In the genomic region with DNA sequence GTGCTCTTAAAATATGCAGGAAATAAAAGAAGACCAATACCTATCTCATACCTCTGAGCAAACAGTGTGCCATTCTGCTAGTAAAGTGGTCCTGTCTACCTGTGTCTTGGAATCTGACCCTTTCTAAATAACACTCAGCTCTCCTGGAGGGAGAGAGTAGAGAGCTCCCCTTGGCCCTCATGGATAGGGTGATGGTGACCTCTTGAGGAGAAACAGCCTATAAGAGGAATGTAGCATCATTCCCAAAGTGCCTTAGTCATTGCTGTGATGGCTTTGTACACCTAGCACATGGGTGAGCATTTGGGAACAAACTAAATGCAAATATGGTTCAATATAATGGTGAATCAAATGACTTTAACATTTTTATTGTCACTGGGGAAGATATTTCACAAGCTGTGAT, we compare ENCODE assay signal across 18 cellular contexts. TPM values are rescaled to one million over a fixed set of nuclear protein-coding genes. Genes with fewer than 3 reads are reported as not detected.
DNase-seq lines count a peak whose midpoint lies in the region; ATAC-seq, FAIRE-seq and TF ChIP-seq lines count a peak whose summit lies in the region.
"Had no signal": no experiment of that assay in that cellular context is flagged by ENCODE, and none has a peak within 500 bp of the region (broad histone marks: within the 10 kb centered on the region; RNA-seq: fewer than 3 reads in every experiment).

No MANE protein-coding gene starts in this region.

- peak; percentile 73 for TF ChIP-seq CTCF in endodermal cell (conservative IDR thresholded peaks at IDR 0.05)
- no peak for TF ChIP-seq CTCF in pancreas (IDR thresholded peaks at IDR 0.05)

- no peak overlapping the region for H3K4me3 Mint-ChIP-seq in endodermal cell

- no peaks in the 10 kb centered on the region for H3K36me3 Mint-ChIP-seq in endodermal cell (ENCODE audit: low read depth)

- FAIRE-seq in pancreas (lab: Jason Lieb, UNC), result no peak
- FAIRE-seq: G401.6 had no signal

- no peaks in the 10 kb centered on the region for H3K36me3 ChIP-seq in endodermal cell (ENCODE audit: control insufficient read depth, insufficient read depth, low read length)
- H3K36me3 ChIP-seq in pancreas, result no peaks in the 10 kb centered on the region
- H3K36me3 ChIP-seq: heart right ventricle, upper lobe of left lung had no signal

- intact Hi-C loops in pancreas (cut with DNase I), result no loop called here

- H3K27me3 Mint-ChIP-seq in endodermal cell (ENCODE audit: insufficient read depth), result peaks cover 2% of the 10 kb centered on the region

- H3K4me1 Mint-ChIP-seq in endodermal cell, result peaks cover 14% of the 10 kb centered on the region

- H3K4me1 ChIP-seq in endodermal cell (ENCODE audit: control insufficient read depth, insufficient read depth, low read length), result no peaks in the 10 kb centered on the region
- H3K4me1 ChIP-seq in pancreas, result no peaks in the 10 kb centered on the region
- H3K4me1 ChIP-seq: heart right ventricle, parathyroid adenoma, upper lobe of left lung had no signal

- H3K27me3 ChIP-seq in endodermal cell (ENCODE audit: control insufficient read depth, insufficient read depth, low read length, poor library complexity, severe bottlenecking), result no peaks in the 10 kb centered on the region
- no peaks in the 10 kb centered on the region for H3K27me3 ChIP-seq in pancreas
- H3K27me3 ChIP-seq: heart right ventricle, upper lobe of left lung had no signal

- H3K27ac ChIP-seq in endodermal cell (ENCODE audit: low read depth, low read length), result no peak overlapping the region
- H3K27ac ChIP-seq in pancreas, result no peak overlapping the region
- H3K27ac ChIP-seq: heart right ventricle, parathyroid adenoma, upper lobe of left lung had no signal

- H3K4me3 ChIP-seq in endodermal cell (ENCODE audit: low read length) (no peak overlapping the region), pancreas (no peak overlapping the region)
- H3K4me3 ChIP-seq: heart right ventricle, upper lobe of left lung had no signal

- ATAC-seq in pancreas, result peak in 3 of 4 donors; percentile 75 to 81 (median 76)
- ATAC-seq in GM19467 (IDR thresholded peaks at IDR 0.05; ENCODE audit: unreplicated experiment), result no peak
- ATAC-seq: heart right ventricle had no signal

- H3K9me3 Mint-ChIP-seq in endodermal cell, result no peaks in the 10 kb centered on the region

- DNase-seq in NCI-H1417 (lab: John Stamatoyannopoulos, UW) (peak in 2 of 3 experiments; percentile 15 to 61), NCI-H1417 treated with DMSO at 0.1 percent for 48 hours (lab: John Stamatoyannopoulos, UW) (no peak), NCI-H146 treated with DMSO at 0.1 percent for 48 hours (lab: John Stamatoyannopoulos, UW; ENCODE audit: unreplicated experiment) (peak; percentile 6), endodermal cell (peak; percentile 66), pancreas (no peak), NCI-H1694 treated with DMSO at 0.1 percent for 48 hours (lab: John Stamatoyannopoulos, UW) (no peak), NCI-H2171 (lab: John Stamatoyannopoulos, UW) (no peak)
- DNase-seq: activated naive CD4-positive, alpha-beta T cell treated with Interleukin-2 at 50 U/mL for 16 hours; heart right ventricle; NCI-H2171 treated with DMSO at 0.1 percent for 48 hours; RPMI8226; stimulated activated CD4-positive, alpha-beta T cell treated with anti-CD3 and anti-CD28 coated beads, Interleukin-15, amount 100 ng/mL, for 24 hours; upper lobe of left lung had no signal

- H3K27ac Mint-ChIP-seq in endodermal cell, result no peak overlapping the region

- H3K9me3 ChIP-seq in endodermal cell (ENCODE audit: control insufficient read depth, low read length) (no peaks in the 10 kb centered on the region), pancreas (no peaks in the 10 kb centered on the region)
- H3K9me3 ChIP-seq: heart right ventricle, upper lobe of left lung had no signal

- no peak overlapping the region for H3K9ac ChIP-seq in endodermal cell (ENCODE audit: extremely low read depth, low read length, poor library complexity, severe bottlenecking)
- H3K9ac ChIP-seq: parathyroid adenoma had no signal

RNA-seq across cellular contexts. Expression of a gene that starts 10.0 kb away (rescaled TPM):
- under 1 TPM in 1 of 2 donors, not detected in 1; 0.40 TPM for total RNA-seq in endodermal cell
- polyA plus RNA-seq in endodermal cell (2013, experiment 1 of 2), result 0.21 TPM
- polyA plus RNA-seq in endodermal cell (2013, experiment 2 of 2), result not detected
- under 1 TPM in 1 of 6 donors, not detected in 5; 0.16 TPM for total RNA-seq in pancreas
- polyA plus RNA-seq in pancreas, result not detected
- total RNA-seq: activated CD8-positive, alpha-beta memory T cell treated with anti-CD3 and anti-CD28 coated beads for 36 hours; heart right ventricle; mesenteric fat pad had no signal
- polyA plus RNA-seq: heart right ventricle had no signal

Comparison
In these comparisons a context has a peak if more than half of its experiments do, and no peak if none do; other contexts are left out.
1. DNase-seq: peak in NCI-H1417 (2 of 3), NCI-H146 treated with DMSO at 0.1 percent for 48 hours (single experiment) and endodermal cell (single experiment); none in NCI-H1417 treated with DMSO at 0.1 percent for 48 hours (single experiment), pancreas (0 of 6), NCI-H1694 treated with DMSO at 0.1 percent for 48 hours (single experiment) and NCI-H2171 (single experiment).